Comparison of ENCODE assay signal across 11 cellular contexts in the genomic region with DNA sequence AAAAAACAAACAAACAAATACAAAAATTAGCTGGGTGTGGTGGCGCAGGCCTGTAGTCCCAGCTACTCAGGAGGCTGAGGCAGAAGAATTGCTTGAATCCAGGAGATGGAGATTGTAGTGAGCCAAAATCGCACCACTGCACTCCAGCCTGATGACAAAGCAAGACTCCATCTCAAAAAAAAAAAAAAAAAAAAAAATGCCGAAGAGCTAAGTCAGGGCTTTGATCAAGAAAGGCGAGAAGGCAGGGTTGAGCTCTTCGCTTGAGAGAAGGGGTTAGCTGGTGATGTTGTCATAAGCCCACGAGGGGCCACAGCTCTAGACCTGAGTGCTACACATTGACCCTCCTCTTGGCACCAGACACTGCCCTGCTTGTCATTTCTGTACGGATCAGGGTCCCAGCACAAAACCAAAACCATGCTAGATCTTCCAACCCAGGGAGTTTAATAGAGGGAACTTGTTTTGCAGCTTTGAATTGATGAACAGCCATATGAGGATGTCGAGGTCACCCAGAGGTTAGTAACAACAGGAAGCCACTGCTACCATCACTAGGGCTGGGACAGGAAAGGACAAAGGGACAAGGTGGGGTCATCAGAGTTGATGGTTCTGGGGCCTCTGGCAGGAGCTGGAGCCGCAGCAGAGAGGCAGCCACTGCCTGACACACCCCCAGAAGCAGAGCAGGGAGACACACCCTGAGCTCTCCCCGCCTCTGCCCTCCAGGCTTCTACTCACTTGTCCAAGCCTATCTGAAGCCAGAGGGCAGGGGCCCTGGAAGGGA.
DNase-seq lines count a peak whose midpoint lies in the region; ATAC-seq and TF ChIP-seq lines count a peak whose summit lies in the region.
"Had no signal": no experiment of that assay in that cellular context is flagged by ENCODE, and none has a peak within 500 bp of the region (broad histone marks: within the 10 kb centered on the region; RNA-seq: fewer than 3 reads in every experiment).

No MANE protein-coding gene starts in this region.

- H3K9me1 ChIP-seq in IMR-90 (ENCODE audit: insufficient read depth, low read length): peaks cover 40% of the 10 kb centered on the region

- H2BK120ac ChIP-seq in IMR-90 (ENCODE audit: low read depth, low read length): peak overlapping the region; percentile 96

- peak overlapping the region; percentile 94 for H3K4ac ChIP-seq in IMR-90 (ENCODE audit: low read depth, low read length)

- in situ Hi-C loops in IMR-90 (cut with MboI; ENCODE audit: low sequenced_read_pairs): no loop called here

- no peak overlapping the region for H3K9ac ChIP-seq in IMR-90 (ENCODE audit: low read depth, low read length)
- H3K9ac ChIP-seq: SK-N-SH had no signal

- peak overlapping the region; percentile 91 for H3K14ac ChIP-seq in IMR-90 (replicated peaks; ENCODE audit: low read depth, low read length)

- H3K4me1 Mint-ChIP-seq in central memory CD8-positive, alpha-beta T cell: peaks cover 26% of the 10 kb centered on the region

- peak overlapping the region; percentile 93 for H4K91ac ChIP-seq in IMR-90 (ENCODE audit: insufficient read depth, low read depth, low read length)

- no peak for TF ChIP-seq CTCF in IMR-90 (conservative IDR thresholded peaks at IDR 0.05; ENCODE audit: low read depth, low read length)
- no peak for TF ChIP-seq CTCF in osteoblast (IDR thresholded peaks at IDR 0.05; ENCODE audit: extremely low read depth, low read depth, low read length)
- TF ChIP-seq CTCF in BE2C (IDR thresholded peaks at IDR 0.05; ENCODE audit: low read depth, low read length): no peak

- H3K23ac ChIP-seq in IMR-90 (ENCODE audit: low read depth, low read length): peak overlapping the region; percentile 78

- dilution Hi-C loops in IMR-90 (cut with HindIII; ENCODE audit: low sequenced_read_pairs, unreplicated experiment): no loop called here

- peak overlapping the region; percentile 60 for H2AK9ac ChIP-seq in IMR-90 (replicated peaks; ENCODE audit: low read depth, low read length, poor library complexity)

- H4K8ac ChIP-seq in IMR-90 (ENCODE audit: low read depth in 2 of 2, low read length in 2 of 2): peak overlapping the region; percentile 22 to 83; a peak in 3 of 4 replicates

- H3K56ac ChIP-seq in IMR-90 (ENCODE audit: extremely low read depth, insufficient read depth, low read length): 0 out of 2 replicates have a peak overlapping the region, but pooled peaks have one; percentile 16

- DNase-seq in IMR-90: peak; percentile 28
- no peak for DNase-seq in central memory CD8-positive, alpha-beta T cell (ENCODE audit: low spot score in 2 of 2)
- DNase-seq in osteoblast (ENCODE audit: insufficient read length, low spot score, missing footprints): no peak
- no peak for DNase-seq in HK-2 (ENCODE audit: unreplicated experiment)
- no peak for DNase-seq in BE2C
- no peak for DNase-seq in stimulated activated CD4-positive, alpha-beta T cell treated with anti-CD3 and anti-CD28 coated beads, Interleukin-4, amount 100 ng/mL, for 4 hours
- DNase-seq: body of pancreas, kidney, NCI-H2227 treated with DMSO at 0.1 percent for 48 hours, SK-N-SH had no signal

- H3K9me3 ChIP-seq in IMR-90 (ENCODE audit: control insufficient read depth, insufficient read depth, low read length) (peaks cover 6% of the 10 kb centered on the region), osteoblast (ENCODE audit: low read depth, low read length) (no peaks in the 10 kb centered on the region), BE2C (no peaks in the 10 kb centered on the region)
- H3K9me3 ChIP-seq: body of pancreas, SK-N-SH had no signal

- peak overlapping the region; percentile 27; the same call in 1 of the 2 replicates for H4K5ac ChIP-seq in IMR-90 (ENCODE audit: low read depth, low read length)

- no peak overlapping the region for H3K27ac Mint-ChIP-seq in central memory CD8-positive, alpha-beta T cell (ENCODE audit: low read depth)

- H3K79me2 ChIP-seq in osteoblast (ENCODE audit: insufficient read depth, low read length): no peaks in the 10 kb centered on the region

- intact Hi-C loops in IMR-90 (cut with micrococcal nuclease): no loop called here

- peak overlapping the region; percentile 30 for H2BK5ac ChIP-seq in IMR-90 (ENCODE audit: low read depth, low read length, poor library complexity, severe bottlenecking)

- CTCF ChIA-PET in IMR-90 (lab: Yijun Ruan, JAX): no interaction called here

- no peaks in the 10 kb centered on the region for H3K9me3 Mint-ChIP-seq in central memory CD8-positive, alpha-beta T cell

- H2AFZ ChIP-seq in IMR-90 (replicated peaks; ENCODE audit: low read length, poor library complexity) (peak overlapping the region; percentile 74), osteoblast (ENCODE audit: low read length) (peak overlapping the region; percentile 11)

- H3K36me3 ChIP-seq in IMR-90 (ENCODE audit: control insufficient read depth, insufficient read depth, low read length): no peaks in the 10 kb centered on the region
- no peaks in the 10 kb centered on the region for H3K36me3 ChIP-seq in osteoblast (ENCODE audit: insufficient read depth, low read length)
- no peaks in the 10 kb centered on the region for H3K36me3 ChIP-seq in BE2C

- no peak overlapping the region for H3K4me2 ChIP-seq in IMR-90 (ENCODE audit: low read depth, low read length)
- peak overlapping the region; percentile 41 for H3K4me2 ChIP-seq in osteoblast (ENCODE audit: insufficient read depth, low read length)
- H3K4me2 ChIP-seq: SK-N-SH had no signal

- H3K27me3 Mint-ChIP-seq in central memory CD8-positive, alpha-beta T cell: no peaks in the 10 kb centered on the region

- no peaks in the 10 kb centered on the region for H3K36me3 Mint-ChIP-seq in central memory CD8-positive, alpha-beta T cell (ENCODE audit: insufficient read depth)

- no TSS peak for BruUV-seq in IMR-90 (replicated peaks; lab: Mats Ljungman, UMichigan)

- H2AK5ac ChIP-seq in IMR-90 (ENCODE audit: low read depth, low read length): peak overlapping the region; percentile 98

- no peak for TF ChIP-seq POLR2A in IMR-90 (IDR thresholded peaks at IDR 0.05; ENCODE audit: low read depth, low read length)

- ATAC-seq in GM18511 (IDR thresholded peaks at IDR 0.05; ENCODE audit: unreplicated experiment) (peak; percentile 61), IMR-90 (ENCODE audit: low read depth) (no peak)
- no peak for ATAC-seq in central memory CD8-positive, alpha-beta T cell (replicated peaks; ENCODE audit: extremely low read depth, poor library complexity, severe bottlenecking)
- ATAC-seq: body of pancreas had no signal

- H3K27me3 ChIP-seq in IMR-90 (ENCODE audit: control insufficient read depth, insufficient read depth, low read length): no peaks in the 10 kb centered on the region
- no peaks in the 10 kb centered on the region for H3K27me3 ChIP-seq in osteoblast (ENCODE audit: insufficient read depth, low read length)
- H3K27me3 ChIP-seq in BE2C: no peaks in the 10 kb centered on the region
- H3K27me3 ChIP-seq: body of pancreas had no signal

- no peak for TF ChIP-seq RAD21 in IMR-90 (IDR thresholded peaks at IDR 0.05; ENCODE audit: low read length)

- H3K4me1 ChIP-seq in IMR-90 (ENCODE audit: control insufficient read depth, insufficient read depth, low read length) (peaks cover 24% of the 10 kb centered on the region), osteoblast (ENCODE audit: insufficient read depth, low read length) (peaks cover 50% of the 10 kb centered on the region), BE2C (no peaks in the 10 kb centered on the region)

- H3K79me1 ChIP-seq in IMR-90 (ENCODE audit: low read depth in 1 of 2, low read length in 2 of 2): peaks cover 0 to 34% of the 10 kb centered on the region in 2 experiments; a peak in 2 of 4 replicates

- peak overlapping the region; percentile 95 for H2BK20ac ChIP-seq in IMR-90 (ENCODE audit: low read depth, low read length)

- H3K27ac ChIP-seq in IMR-90 (ENCODE audit: insufficient read depth, low read length) (no peak overlapping the region; the same call in 1 of the 2 replicates), osteoblast (ENCODE audit: low read depth, low read length) (peak overlapping the region; percentile 31)
- H3K27ac ChIP-seq: body of pancreas had no signal

- no CpG with 5 or more reads among the region's 10 CpGs for WGBS in IMR-90 (ENCODE audit: extremely low coverage in 2 of 2, insufficient read length in 1 of 2), 2 experiments

- H2BK15ac ChIP-seq in IMR-90 (ENCODE audit: low read depth, low read length): peak overlapping the region; percentile 98; the same call in 2 of the 3 replicates

- H3K4me3 ChIP-seq in IMR-90 (ENCODE audit: insufficient read depth, low read depth, low read length) (no peak overlapping the region), osteoblast (ENCODE audit: insufficient read depth, low read length) (no peak overlapping the region), BE2C (ENCODE audit: low read depth, low read length) (no peak overlapping the region)
- H3K4me3 ChIP-seq: body of pancreas had no signal

- H4K20me1 ChIP-seq in IMR-90 (ENCODE audit: insufficient read depth, low read length) (no peaks in the 10 kb centered on the region), osteoblast (ENCODE audit: insufficient read depth, low read length) (no peaks in the 10 kb centered on the region)

- H3K4me3 Mint-ChIP-seq in central memory CD8-positive, alpha-beta T cell: peak overlapping the region; percentile 19

- POLR2A ChIA-PET in IMR-90 (lab: Charles Lee; ENCODE audit: unreplicated experiment): no interaction called here

- H3K18ac ChIP-seq in IMR-90 (ENCODE audit: low read depth, low read length): peak overlapping the region; percentile 62

TF ChIP-seq in IMR-90, 13 proteins besides CTCF, POLR2A, EP300 and RAD21:
- TF ChIP-seq ELK1 (IDR thresholded peaks at IDR 0.05; ENCODE audit: borderline replicate concordance, low read depth, low read length) (no peak), FOS (IDR thresholded peaks at IDR 0.05; ENCODE audit: low read depth, low read length) (no peak)
